16 cellular contexts compared by ENCODE assay signal in genomic region chr14:72699433-72699832, GRCh38.
"Had no signal": no experiment of that assay in that cellular context is flagged by ENCODE, and none has a peak within 500 bp of the region (broad histone marks: within the 10 kb centered on the region; RNA-seq: fewer than 3 reads in every experiment).

No MANE protein-coding gene starts in this region.

- H3K27ac Mint-ChIP-seq: progenitor cell of endocrine pancreas; T-helper 2 cell treated with Interferon-gamma antibody and Interleukin-4, amounts not matched to agents 5 μg/mL and 100 μg/mL, for 36 hours had no signal

- H3K9me3 Mint-ChIP-seq: nephron progenitor cell; T-helper 2 cell treated with Interferon-gamma antibody and Interleukin-4, amounts not matched to agents 5 μg/mL and 100 μg/mL, for 36 hours had no signal

- DNase-seq: activated CD4-positive, CD25-positive, alpha-beta regulatory T cell treated with anti-CD3 and anti-CD28 coated beads, Interleukin-2, amount 50 U/mL, for 72 hours; activated CD8-positive, alpha-beta memory T cell treated with anti-CD3 and anti-CD28 coated beads, Interleukin-2, amount 50 U/mL, for 48 hours; activated naive CD4-positive, alpha-beta T cell treated with Interleukin-2 at 50 U/mL for 16 hours; hippocampal formation; nephron progenitor cell; right lobe of liver; thyroid gland had no signal

- H3K36me3 ChIP-seq: ascending aorta, esophagus muscularis mucosa, right lobe of liver, thyroid gland had no signal

- H3K4me3 Mint-ChIP-seq: nephron progenitor cell; T-helper 2 cell treated with Interferon-gamma antibody and Interleukin-4, amounts not matched to agents 5 μg/mL and 100 μg/mL, for 36 hours had no signal

- H3K27me3 ChIP-seq: ascending aorta, esophagus muscularis mucosa, right lobe of liver, thyroid gland had no signal

- H3K4me1 ChIP-seq: right lobe of liver, thyroid gland had no signal

- H3K4me3 ChIP-seq: ascending aorta, esophagus muscularis mucosa, mucosa of descending colon, right lobe of liver, smooth muscle cell, thyroid gland had no signal

- H3K27ac ChIP-seq: esophagus muscularis mucosa, right lobe of liver, thyroid gland had no signal

- FAIRE-seq: colon, endometrium, keratinocyte had no signal

- H3K9me3 ChIP-seq: ascending aorta, esophagus muscularis mucosa, mucosa of descending colon, right lobe of liver, thyroid gland had no signal
